ENCODE assay signal across 11 cellular contexts in genomic region chr11:79406376-79406775, GRCh38. TPM values are rescaled to one million over a fixed set of nuclear protein-coding genes. Genes with fewer than 3 reads are reported as not detected.
DNase-seq lines count a peak whose midpoint lies in the region; ATAC-seq and TF ChIP-seq lines count a peak whose summit lies in the region.
"Had no signal": no experiment of that assay in that cellular context is flagged by ENCODE, and none has a peak within 500 bp of the region (broad histone marks: within the 10 kb centered on the region; RNA-seq: fewer than 3 reads in every experiment).

No MANE protein-coding gene starts in this region.

- no peaks in the 10 kb centered on the region for H3K27me3 ChIP-seq in CD8-positive, alpha-beta T cell (ENCODE audit: insufficient read depth, low read length)

- TF ChIP-seq POLR2A in GM18505 (IDR thresholded peaks at IDR 0.05; ENCODE audit: borderline replicate concordance, extremely low read depth, insufficient read depth, insufficient read length): no peak

- H3K4me3 Mint-ChIP-seq in CD8-positive, alpha-beta T cell: no peak overlapping the region
- H3K4me3 Mint-ChIP-seq: H9 had no signal

- TF ChIP-seq CTCF in CD8-positive, alpha-beta T cell (IDR thresholded peaks at IDR 0.05): no peak

- no peaks in the 10 kb centered on the region for H3K4me1 ChIP-seq in CD8-positive, alpha-beta T cell (ENCODE audit: insufficient read depth, low read length)

- no peaks in the 10 kb centered on the region for H3K9me3 Mint-ChIP-seq in CD8-positive, alpha-beta T cell
- H3K9me3 Mint-ChIP-seq: H9 had no signal

- no peaks in the 10 kb centered on the region for H3K27me3 Mint-ChIP-seq in CD8-positive, alpha-beta T cell (ENCODE audit: low read depth)

- ATAC-seq in GM18505 (IDR thresholded peaks at IDR 0.05; ENCODE audit: unreplicated experiment) (peak; percentile 94), GM21447 (IDR thresholded peaks at IDR 0.05; ENCODE audit: unreplicated experiment) (peak; percentile 87), HG03135 (IDR thresholded peaks at IDR 0.05; ENCODE audit: unreplicated experiment) (peak; percentile 90), Right ventricle myocardium inferior (no peak)
- no peak for ATAC-seq in CD8-positive, alpha-beta T cell

- POLR2A ChIA-PET in CD8-positive, alpha-beta T cell (lab: Charles Lee): no interaction called here

- no peaks in the 10 kb centered on the region for H3K36me3 ChIP-seq in CD8-positive, alpha-beta T cell (ENCODE audit: insufficient read depth, low read length)

- no peaks in the 10 kb centered on the region for H3K36me3 Mint-ChIP-seq in CD8-positive, alpha-beta T cell

- peak; percentile 65 for DNase-seq in OCI-M1 (lab: John Stamatoyannopoulos, UW)
- no peak for DNase-seq in Right ventricle myocardium inferior (ENCODE audit: missing footprints)
- DNase-seq in CD8-positive, alpha-beta T cell: no peak
- DNase-seq in AG08396 (ENCODE audit: low spot score): no peak
- no peak for DNase-seq in caudate nucleus (lab: John Stamatoyannopoulos, UW)
- DNase-seq: cortex of kidney, H9, NCI-H2029 had no signal

- no peak overlapping the region for H3K4me3 ChIP-seq in CD8-positive, alpha-beta T cell (ENCODE audit: low read depth, low read length)

- intact Hi-C loops in Right ventricle myocardium inferior (cut with DNase I): no loop called here
- intact Hi-C loops in CD8-positive, alpha-beta T cell (cut with DNase I, micrococcal nuclease): no loop called here

- H3K27ac Mint-ChIP-seq in CD8-positive, alpha-beta T cell: no peak overlapping the region
- H3K27ac Mint-ChIP-seq: H9 had no signal

- CTCF ChIA-PET in CD8-positive, alpha-beta T cell (lab: Charles Lee): no interaction called here

- H3K27ac ChIP-seq in CD8-positive, alpha-beta T cell (ENCODE audit: low read depth, low read length): no peak overlapping the region
- no peak overlapping the region for H3K27ac ChIP-seq in caudate nucleus (ENCODE audit: low read depth, low read length)

- no peaks in the 10 kb centered on the region for H3K9me3 ChIP-seq in CD8-positive, alpha-beta T cell (ENCODE audit: low read length)

- no peaks in the 10 kb centered on the region for H3K4me1 Mint-ChIP-seq in CD8-positive, alpha-beta T cell (ENCODE audit: low read depth)

RNA-seq across cellular contexts. Expression of gene TENM4, which starts 34.5 kb away (rescaled TPM):
- 0.35 TPM for total RNA-seq in Right ventricle myocardium inferior
- total RNA-seq in CD8-positive, alpha-beta T cell: not detected

Comparison
In these comparisons a context has a peak if more than half of its experiments do, and no peak if none do; other contexts are left out.
1. ATAC-seq: peak in GM18505 (single experiment), GM21447 (single experiment) and HG03135 (single experiment); none in Right ventricle myocardium inferior (single experiment) and CD8-positive, alpha-beta T cell (single experiment).